1 cellular context compared by ENCODE assay signal in the genomic region with DNA sequence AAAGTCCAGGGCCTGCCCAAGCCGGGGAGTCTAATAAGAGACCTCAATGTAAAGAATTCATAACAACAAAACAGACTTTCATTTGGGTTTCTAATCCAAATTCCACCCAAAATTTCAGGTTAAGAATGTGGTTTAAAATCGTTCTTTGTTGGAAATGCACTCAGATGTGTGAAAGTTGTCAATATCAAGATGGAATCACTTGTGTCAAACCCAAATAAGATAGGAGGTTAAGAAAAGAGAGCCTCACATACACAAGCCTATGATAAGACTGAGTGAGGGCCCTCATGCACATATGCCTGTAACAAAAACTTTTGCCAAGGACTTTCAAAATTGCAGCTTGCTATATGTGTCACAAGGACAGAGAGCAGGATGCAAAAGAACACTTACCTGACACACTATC.
TF ChIP-seq lines count a peak whose summit lies in the region.

No MANE protein-coding gene starts in this region.

TF ChIP-seq in K562, 482 proteins besides CTCF, POLR2A, EP300 and RAD21 (continued from another document and continues in another):
- TF ChIP-seq, protein P1, sequence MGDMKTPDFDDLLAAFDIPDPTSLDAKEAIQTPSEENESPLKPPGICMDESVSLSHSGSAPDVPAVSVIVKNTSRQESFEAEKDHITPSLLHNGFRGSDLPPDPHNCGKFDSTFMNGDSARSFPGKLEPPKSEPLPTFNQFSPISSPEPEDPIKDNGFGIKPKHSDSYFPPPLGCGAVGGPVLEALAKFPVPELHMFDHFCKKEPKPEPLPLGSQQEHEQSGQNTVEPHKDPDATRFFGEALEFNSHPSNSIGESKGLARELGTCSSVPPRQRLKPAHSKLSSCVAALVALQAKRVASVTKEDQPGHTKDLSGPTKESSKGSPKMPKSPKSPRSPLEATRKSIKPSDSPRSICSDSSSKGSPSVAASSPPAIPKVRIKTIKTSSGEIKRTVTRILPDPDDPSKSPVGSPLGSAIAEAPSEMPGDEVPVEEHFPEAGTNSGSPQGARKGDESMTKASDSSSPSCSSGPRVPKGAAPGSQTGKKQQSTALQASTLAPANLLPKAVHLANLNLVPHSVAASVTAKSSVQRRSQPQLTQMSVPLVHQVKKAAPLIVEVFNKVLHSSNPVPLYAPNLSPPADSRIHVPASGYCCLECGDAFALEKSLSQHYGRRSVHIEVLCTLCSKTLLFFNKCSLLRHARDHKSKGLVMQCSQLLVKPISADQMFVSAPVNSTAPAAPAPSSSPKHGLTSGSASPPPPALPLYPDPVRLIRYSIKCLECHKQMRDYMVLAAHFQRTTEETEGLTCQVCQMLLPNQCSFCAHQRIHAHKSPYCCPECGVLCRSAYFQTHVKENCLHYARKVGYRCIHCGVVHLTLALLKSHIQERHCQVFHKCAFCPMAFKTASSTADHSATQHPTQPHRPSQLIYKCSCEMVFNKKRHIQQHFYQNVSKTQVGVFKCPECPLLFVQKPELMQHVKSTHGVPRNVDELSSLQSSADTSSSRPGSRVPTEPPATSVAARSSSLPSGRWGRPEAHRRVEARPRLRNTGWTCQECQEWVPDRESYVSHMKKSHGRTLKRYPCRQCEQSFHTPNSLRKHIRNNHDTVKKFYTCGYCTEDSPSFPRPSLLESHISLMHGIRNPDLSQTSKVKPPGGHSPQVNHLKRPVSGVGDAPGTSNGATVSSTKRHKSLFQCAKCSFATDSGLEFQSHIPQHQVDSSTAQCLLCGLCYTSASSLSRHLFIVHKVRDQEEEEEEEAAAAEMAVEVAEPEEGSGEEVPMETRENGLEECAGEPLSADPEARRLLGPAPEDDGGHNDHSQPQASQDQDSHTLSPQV (IDR thresholded peaks at IDR 0.05), result no peak
- no peak for TF ChIP-seq BRD4 (IDR thresholded peaks at IDR 0.05)
- TF ChIP-seq, protein P2, sequence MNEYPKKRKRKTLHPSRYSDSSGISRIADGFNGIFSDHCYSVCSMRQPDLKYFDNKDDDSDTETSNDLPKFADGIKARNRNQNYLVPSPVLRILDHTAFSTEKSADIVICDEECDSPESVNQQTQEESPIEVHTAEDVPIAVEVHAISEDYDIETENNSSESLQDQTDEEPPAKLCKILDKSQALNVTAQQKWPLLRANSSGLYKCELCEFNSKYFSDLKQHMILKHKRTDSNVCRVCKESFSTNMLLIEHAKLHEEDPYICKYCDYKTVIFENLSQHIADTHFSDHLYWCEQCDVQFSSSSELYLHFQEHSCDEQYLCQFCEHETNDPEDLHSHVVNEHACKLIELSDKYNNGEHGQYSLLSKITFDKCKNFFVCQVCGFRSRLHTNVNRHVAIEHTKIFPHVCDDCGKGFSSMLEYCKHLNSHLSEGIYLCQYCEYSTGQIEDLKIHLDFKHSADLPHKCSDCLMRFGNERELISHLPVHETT (CRISPR knock-in tag; conservative IDR thresholded peaks at IDR 0.05 in 1 of 2, IDR thresholded peaks at IDR 0.05 in 1 of 2), result peak in 1 of 2 experiments; percentile 46; a peak in 1 of 4 replicates
- TF ChIP-seq KLF6 (CRISPR knock-in tag; IDR thresholded peaks at IDR 0.05; ENCODE audit: borderline replicate concordance), result peak; percentile 91
- TF ChIP-seq ZNF707 (CRISPR knock-in tag; conservative IDR thresholded peaks at IDR 0.05), result no peak
- TF ChIP-seq, protein P3, sequence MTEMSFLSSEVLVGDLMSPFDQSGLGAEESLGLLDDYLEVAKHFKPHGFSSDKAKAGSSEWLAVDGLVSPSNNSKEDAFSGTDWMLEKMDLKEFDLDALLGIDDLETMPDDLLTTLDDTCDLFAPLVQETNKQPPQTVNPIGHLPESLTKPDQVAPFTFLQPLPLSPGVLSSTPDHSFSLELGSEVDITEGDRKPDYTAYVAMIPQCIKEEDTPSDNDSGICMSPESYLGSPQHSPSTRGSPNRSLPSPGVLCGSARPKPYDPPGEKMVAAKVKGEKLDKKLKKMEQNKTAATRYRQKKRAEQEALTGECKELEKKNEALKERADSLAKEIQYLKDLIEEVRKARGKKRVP (CRISPR knock-in tag; IDR thresholded peaks at IDR 0.05), result no peak
- peak; percentile 73 for TF ChIP-seq SMAD3 (CRISPR knock-in tag; conservative IDR thresholded peaks at IDR 0.05)
- no peak for TF ChIP-seq CCAR2 (IDR thresholded peaks at IDR 0.05; ENCODE audit: low read depth, low read length)
- TF ChIP-seq, protein P4, sequence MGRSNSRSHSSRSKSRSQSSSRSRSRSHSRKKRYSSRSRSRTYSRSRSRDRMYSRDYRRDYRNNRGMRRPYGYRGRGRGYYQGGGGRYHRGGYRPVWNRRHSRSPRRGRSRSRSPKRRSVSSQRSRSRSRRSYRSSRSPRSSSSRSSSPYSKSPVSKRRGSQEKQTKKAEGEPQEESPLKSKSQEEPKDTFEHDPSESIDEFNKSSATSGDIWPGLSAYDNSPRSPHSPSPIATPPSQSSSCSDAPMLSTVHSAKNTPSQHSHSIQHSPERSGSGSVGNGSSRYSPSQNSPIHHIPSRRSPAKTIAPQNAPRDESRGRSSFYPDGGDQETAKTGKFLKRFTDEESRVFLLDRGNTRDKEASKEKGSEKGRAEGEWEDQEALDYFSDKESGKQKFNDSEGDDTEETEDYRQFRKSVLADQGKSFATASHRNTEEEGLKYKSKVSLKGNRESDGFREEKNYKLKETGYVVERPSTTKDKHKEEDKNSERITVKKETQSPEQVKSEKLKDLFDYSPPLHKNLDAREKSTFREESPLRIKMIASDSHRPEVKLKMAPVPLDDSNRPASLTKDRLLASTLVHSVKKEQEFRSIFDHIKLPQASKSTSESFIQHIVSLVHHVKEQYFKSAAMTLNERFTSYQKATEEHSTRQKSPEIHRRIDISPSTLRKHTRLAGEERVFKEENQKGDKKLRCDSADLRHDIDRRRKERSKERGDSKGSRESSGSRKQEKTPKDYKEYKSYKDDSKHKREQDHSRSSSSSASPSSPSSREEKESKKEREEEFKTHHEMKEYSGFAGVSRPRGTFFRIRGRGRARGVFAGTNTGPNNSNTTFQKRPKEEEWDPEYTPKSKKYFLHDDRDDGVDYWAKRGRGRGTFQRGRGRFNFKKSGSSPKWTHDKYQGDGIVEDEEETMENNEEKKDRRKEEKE (IDR thresholded peaks at IDR 0.05; ENCODE audit: borderline replicate concordance in 1 of 2, control insufficient read depth in 1 of 2, low read depth in 2 of 2, low read length in 1 of 2), result no peak
- no peak for TF ChIP-seq SOX6 (IDR thresholded peaks at IDR 0.05)
- TF ChIP-seq, protein P5, sequence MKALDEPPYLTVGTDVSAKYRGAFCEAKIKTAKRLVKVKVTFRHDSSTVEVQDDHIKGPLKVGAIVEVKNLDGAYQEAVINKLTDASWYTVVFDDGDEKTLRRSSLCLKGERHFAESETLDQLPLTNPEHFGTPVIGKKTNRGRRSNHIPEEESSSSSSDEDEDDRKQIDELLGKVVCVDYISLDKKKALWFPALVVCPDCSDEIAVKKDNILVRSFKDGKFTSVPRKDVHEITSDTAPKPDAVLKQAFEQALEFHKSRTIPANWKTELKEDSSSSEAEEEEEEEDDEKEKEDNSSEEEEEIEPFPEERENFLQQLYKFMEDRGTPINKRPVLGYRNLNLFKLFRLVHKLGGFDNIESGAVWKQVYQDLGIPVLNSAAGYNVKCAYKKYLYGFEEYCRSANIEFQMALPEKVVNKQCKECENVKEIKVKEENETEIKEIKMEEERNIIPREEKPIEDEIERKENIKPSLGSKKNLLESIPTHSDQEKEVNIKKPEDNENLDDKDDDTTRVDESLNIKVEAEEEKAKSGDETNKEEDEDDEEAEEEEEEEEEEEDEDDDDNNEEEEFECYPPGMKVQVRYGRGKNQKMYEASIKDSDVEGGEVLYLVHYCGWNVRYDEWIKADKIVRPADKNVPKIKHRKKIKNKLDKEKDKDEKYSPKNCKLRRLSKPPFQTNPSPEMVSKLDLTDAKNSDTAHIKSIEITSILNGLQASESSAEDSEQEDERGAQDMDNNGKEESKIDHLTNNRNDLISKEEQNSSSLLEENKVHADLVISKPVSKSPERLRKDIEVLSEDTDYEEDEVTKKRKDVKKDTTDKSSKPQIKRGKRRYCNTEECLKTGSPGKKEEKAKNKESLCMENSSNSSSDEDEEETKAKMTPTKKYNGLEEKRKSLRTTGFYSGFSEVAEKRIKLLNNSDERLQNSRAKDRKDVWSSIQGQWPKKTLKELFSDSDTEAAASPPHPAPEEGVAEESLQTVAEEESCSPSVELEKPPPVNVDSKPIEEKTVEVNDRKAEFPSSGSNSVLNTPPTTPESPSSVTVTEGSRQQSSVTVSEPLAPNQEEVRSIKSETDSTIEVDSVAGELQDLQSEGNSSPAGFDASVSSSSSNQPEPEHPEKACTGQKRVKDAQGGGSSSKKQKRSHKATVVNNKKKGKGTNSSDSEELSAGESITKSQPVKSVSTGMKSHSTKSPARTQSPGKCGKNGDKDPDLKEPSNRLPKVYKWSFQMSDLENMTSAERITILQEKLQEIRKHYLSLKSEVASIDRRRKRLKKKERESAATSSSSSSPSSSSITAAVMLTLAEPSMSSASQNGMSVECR (CRISPR knock-in tag; IDR thresholded peaks at IDR 0.05), result no peak
- TF ChIP-seq ZC3H11A (IDR thresholded peaks at IDR 0.05; ENCODE audit: low read depth, low read length), result no peak
- no peak for TF ChIP-seq BHLHE40 (IDR thresholded peaks at IDR 0.05; ENCODE audit: low read length)
- TF ChIP-seq ZNF79 (CRISPR knock-in tag; IDR thresholded peaks at IDR 0.05; ENCODE audit: low read depth), result peak; percentile 86
- TF ChIP-seq, protein P6, sequence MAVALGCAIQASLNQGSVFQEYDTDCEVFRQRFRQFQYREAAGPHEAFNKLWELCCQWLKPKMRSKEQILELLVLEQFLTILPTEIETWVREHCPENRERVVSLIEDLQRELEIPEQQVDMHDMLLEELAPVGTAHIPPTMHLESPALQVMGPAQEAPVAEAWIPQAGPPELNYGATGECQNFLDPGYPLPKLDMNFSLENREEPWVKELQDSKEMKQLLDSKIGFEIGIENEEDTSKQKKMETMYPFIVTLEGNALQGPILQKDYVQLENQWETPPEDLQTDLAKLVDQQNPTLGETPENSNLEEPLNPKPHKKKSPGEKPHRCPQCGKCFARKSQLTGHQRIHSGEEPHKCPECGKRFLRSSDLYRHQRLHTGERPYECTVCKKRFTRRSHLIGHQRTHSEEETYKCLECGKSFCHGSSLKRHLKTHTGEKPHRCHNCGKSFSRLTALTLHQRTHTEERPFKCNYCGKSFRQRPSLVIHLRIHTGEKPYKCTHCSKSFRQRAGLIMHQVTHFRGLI (CRISPR knock-in tag; IDR thresholded peaks at IDR 0.05), result 0 out of 2 replicates have a peak, but pooled peaks have one; percentile 21
- no peak for TF ChIP-seq MEIS2 (IDR thresholded peaks at IDR 0.05; ENCODE audit: partially characterized antibody)
- TF ChIP-seq ZNF445 (CRISPR knock-in tag; IDR thresholded peaks at IDR 0.05; ENCODE audit: low read depth), result no peak
- TF ChIP-seq, protein P7, sequence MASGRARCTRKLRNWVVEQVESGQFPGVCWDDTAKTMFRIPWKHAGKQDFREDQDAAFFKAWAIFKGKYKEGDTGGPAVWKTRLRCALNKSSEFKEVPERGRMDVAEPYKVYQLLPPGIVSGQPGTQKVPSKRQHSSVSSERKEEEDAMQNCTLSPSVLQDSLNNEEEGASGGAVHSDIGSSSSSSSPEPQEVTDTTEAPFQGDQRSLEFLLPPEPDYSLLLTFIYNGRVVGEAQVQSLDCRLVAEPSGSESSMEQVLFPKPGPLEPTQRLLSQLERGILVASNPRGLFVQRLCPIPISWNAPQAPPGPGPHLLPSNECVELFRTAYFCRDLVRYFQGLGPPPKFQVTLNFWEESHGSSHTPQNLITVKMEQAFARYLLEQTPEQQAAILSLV (tag; IDR thresholded peaks at IDR 0.05), result no peak
- TF ChIP-seq POLR2G (IDR thresholded peaks at IDR 0.05; ENCODE audit: low read depth, low read length), result no peak
- TF ChIP-seq PPARD (CRISPR knock-in tag; IDR thresholded peaks at IDR 0.05), result no peak
- TF ChIP-seq, protein P8, sequence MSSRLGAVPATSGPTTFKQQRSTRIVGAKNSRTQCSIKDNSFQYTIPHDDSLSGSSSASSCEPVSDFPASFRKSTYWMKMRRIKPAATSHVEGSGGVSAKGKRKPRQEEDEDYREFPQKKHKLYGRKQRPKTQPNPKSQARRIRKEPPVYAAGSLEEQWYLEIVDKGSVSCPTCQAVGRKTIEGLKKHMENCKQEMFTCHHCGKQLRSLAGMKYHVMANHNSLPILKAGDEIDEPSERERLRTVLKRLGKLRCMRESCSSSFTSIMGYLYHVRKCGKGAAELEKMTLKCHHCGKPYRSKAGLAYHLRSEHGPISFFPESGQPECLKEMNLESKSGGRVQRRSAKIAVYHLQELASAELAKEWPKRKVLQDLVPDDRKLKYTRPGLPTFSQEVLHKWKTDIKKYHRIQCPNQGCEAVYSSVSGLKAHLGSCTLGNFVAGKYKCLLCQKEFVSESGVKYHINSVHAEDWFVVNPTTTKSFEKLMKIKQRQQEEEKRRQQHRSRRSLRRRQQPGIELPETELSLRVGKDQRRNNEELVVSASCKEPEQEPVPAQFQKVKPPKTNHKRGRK (tag; IDR thresholded peaks at IDR 0.05), result no peak
- TF ChIP-seq, protein P9, sequence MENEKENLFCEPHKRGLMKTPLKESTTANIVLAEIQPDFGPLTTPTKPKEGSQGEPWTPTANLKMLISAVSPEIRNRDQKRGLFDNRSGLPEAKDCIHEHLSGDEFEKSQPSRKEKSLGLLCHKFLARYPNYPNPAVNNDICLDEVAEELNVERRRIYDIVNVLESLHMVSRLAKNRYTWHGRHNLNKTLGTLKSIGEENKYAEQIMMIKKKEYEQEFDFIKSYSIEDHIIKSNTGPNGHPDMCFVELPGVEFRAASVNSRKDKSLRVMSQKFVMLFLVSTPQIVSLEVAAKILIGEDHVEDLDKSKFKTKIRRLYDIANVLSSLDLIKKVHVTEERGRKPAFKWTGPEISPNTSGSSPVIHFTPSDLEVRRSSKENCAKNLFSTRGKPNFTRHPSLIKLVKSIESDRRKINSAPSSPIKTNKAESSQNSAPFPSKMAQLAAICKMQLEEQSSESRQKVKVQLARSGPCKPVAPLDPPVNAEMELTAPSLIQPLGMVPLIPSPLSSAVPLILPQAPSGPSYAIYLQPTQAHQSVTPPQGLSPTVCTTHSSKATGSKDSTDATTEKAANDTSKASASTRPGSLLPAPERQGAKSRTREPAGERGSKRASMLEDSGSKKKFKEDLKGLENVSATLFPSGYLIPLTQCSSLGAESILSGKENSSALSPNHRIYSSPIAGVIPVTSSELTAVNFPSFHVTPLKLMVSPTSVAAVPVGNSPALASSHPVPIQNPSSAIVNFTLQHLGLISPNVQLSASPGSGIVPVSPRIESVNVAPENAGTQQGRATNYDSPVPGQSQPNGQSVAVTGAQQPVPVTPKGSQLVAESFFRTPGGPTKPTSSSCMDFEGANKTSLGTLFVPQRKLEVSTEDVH (IDR thresholded peaks at IDR 0.05; ENCODE audit: low read depth, partially characterized antibody), result no peak
- TF ChIP-seq POLR2AphosphoS5 (IDR thresholded peaks at IDR 0.05; ENCODE audit: control insufficient read depth, insufficient read depth, low read depth, low read length), result no peak
- TF ChIP-seq, protein P10, sequence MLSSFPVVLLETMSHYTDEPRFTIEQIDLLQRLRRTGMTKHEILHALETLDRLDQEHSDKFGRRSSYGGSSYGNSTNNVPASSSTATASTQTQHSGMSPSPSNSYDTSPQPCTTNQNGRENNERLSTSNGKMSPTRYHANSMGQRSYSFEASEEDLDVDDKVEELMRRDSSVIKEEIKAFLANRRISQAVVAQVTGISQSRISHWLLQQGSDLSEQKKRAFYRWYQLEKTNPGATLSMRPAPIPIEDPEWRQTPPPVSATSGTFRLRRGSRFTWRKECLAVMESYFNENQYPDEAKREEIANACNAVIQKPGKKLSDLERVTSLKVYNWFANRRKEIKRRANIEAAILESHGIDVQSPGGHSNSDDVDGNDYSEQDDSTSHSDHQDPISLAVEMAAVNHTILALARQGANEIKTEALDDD (IDR thresholded peaks at IDR 0.05), result no peak
- TF ChIP-seq, protein P11, sequence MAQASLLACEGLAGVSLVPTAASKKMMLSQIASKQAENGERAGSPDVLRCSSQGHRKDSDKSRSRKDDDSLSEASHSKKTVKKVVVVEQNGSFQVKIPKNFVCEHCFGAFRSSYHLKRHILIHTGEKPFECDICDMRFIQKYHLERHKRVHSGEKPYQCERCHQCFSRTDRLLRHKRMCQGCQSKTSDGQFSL (CRISPR knock-in tag; IDR thresholded peaks at IDR 0.05), result no peak
- TF ChIP-seq, protein P11 (tag; IDR thresholded peaks at IDR 0.05), result peak in 1 of 2 experiments; percentile 58; a peak in 1 of 4 replicates
